Comparison of ENCODE assay signal across 8 cellular contexts in the genomic region with DNA sequence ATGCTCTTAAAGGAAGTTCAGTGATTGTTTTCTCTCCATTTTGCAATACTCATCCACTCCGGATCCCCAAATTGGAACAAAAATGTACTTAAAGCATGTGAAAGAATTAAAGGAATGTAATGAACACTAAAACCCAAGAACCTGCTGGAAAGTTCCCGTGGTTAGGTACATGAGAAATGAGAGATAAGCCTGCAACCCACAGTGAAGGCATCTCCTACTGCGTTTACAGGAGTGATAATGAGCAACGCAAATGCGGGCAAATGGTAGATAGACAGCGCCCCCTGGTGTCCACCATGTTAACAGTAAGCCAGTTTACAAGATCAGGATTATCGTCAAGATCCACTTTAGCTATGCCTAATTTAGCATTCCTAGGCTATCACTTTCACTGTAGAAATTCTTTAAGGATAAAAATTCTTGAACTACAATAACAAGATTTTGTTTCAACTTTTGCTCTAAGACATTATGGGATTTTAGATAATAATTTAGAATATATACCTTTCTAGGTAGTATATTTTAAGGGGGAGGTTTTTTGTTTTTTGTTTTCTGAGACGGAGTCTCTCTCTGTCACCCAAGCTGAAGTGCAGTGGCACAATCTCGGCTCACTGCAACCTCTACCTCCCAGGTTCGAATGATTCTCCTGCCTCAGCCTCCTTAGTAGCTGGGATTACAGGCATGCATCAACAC. TPM values are rescaled to one million over a fixed set of nuclear protein-coding genes. Genes with fewer than 3 reads are reported as not detected.
A peak's percentile ranks its signal among the peaks of the same experiment; 100 is the strongest.
DNase-seq lines count a peak whose midpoint lies in the region; ATAC-seq and TF ChIP-seq lines count a peak whose summit lies in the region.

No MANE protein-coding gene starts in this region.

- peaks cover 0 to 12% of the 10 kb centered on the region in 2 donors for H3K36me3 Mint-ChIP-seq in activated T-cell treated with anti-CD3 and anti-CD28 coated beads, Interleukin-2, amount 50 U/mL, for 72 hours (ENCODE audit: insufficient read depth in 2 of 2)
- no peaks in the 10 kb centered on the region for H3K36me3 Mint-ChIP-seq in neural crest cell (ENCODE audit: low read depth)

- no peak overlapping the region for H3K4me3 ChIP-seq in BJ (ENCODE audit: low read depth, low read length)
- H3K4me3 ChIP-seq in Loucy (ENCODE audit: low read length, poor library complexity, severe bottlenecking), result no peak overlapping the region
- no peak overlapping the region for H3K4me3 ChIP-seq in fibroblast of mammary gland (ENCODE audit: control insufficient read depth, low read depth, low read length)

- no peak overlapping the region for H3K27ac Mint-ChIP-seq in activated T-cell treated with anti-CD3 and anti-CD28 coated beads, Interleukin-2, amount 50 U/mL, for 72 hours
- no peak overlapping the region for H3K27ac Mint-ChIP-seq in neural crest cell (ENCODE audit: unreplicated experiment)
- no peak overlapping the region for H3K27ac Mint-ChIP-seq in stimulated activated naive CD8-positive, alpha-beta T cell treated with anti-CD3 and anti-CD28 coated beads, Interleukin-15, amount 100 ng/mL, for 72 hours

- no peak overlapping the region for H2AFZ ChIP-seq in Loucy (ENCODE audit: low read length)

- peaks cover 17% of the 10 kb centered on the region for H3K4me1 ChIP-seq in Loucy (ENCODE audit: insufficient read depth, low read length, poor library complexity, severe bottlenecking)

- CTCF ChIA-PET in BJ (lab: Yijun Ruan, JAX), result interaction anchor here (0.6 to 4.2 kb wide), 26 partner anchors 9 to 386 kb away, joined by 3 to 34 read pairs (median 5); a partner anchor contains a TSS

- no peaks in the 10 kb centered on the region for H3K79me2 ChIP-seq in Loucy (ENCODE audit: insufficient read depth, low read length)

- H3F3A ChIP-seq in Loucy (ENCODE audit: low read depth), result peaks cover 1% of the 10 kb centered on the region; the same call in 1 of the 2 replicates

- peaks cover 16% of the 10 kb centered on the region for H3K4me1 Mint-ChIP-seq in activated T-cell treated with anti-CD3 and anti-CD28 coated beads, Interleukin-2, amount 50 U/mL, for 72 hours (ENCODE audit: low read depth)
- peaks cover 5% of the 10 kb centered on the region for H3K4me1 Mint-ChIP-seq in neural crest cell
- peaks cover 10% of the 10 kb centered on the region for H3K4me1 Mint-ChIP-seq in stimulated activated naive CD8-positive, alpha-beta T cell treated with anti-CD3 and anti-CD28 coated beads, Interleukin-15, amount 100 ng/mL, for 72 hours

- H3K4me2 ChIP-seq in Loucy (ENCODE audit: low read depth, low read length, poor library complexity, severe bottlenecking), result no peak overlapping the region

- H3K36me3 ChIP-seq in BJ (ENCODE audit: control insufficient read depth, insufficient read depth, low read length) (0 out of 2 replicates have a peak, but pooled peaks cover 1% of the 10 kb centered on the region), Loucy (ENCODE audit: insufficient read depth, low read length) (peaks cover 38% of the 10 kb centered on the region; the same call in 1 of the 2 replicates)

- no peaks in the 10 kb centered on the region for H3K9me3 ChIP-seq in Loucy (ENCODE audit: insufficient read depth, low read depth, low read length)

- H3K27me3 Mint-ChIP-seq in activated T-cell treated with anti-CD3 and anti-CD28 coated beads, Interleukin-2, amount 50 U/mL, for 72 hours (ENCODE audit: low read depth), result no peaks in the 10 kb centered on the region
- H3K27me3 Mint-ChIP-seq in neural crest cell (ENCODE audit: low read depth), result no peaks in the 10 kb centered on the region
- no peaks in the 10 kb centered on the region for H3K27me3 Mint-ChIP-seq in stimulated activated naive CD8-positive, alpha-beta T cell treated with anti-CD3 and anti-CD28 coated beads, Interleukin-15, amount 100 ng/mL, for 72 hours

- no peak overlapping the region for H3K9ac ChIP-seq in Loucy (ENCODE audit: low read depth, low read length, poor library complexity, severe bottlenecking)

- ATAC-seq in activated T-cell treated with anti-CD3 and anti-CD28 coated beads, Interleukin-2, amount 50 U/mL, for 72 hours (replicated peaks in 1 of 2), result peak; percentile 85 to 92
- peak; percentile 89 for ATAC-seq in stimulated activated naive CD8-positive, alpha-beta T cell treated with anti-CD3 and anti-CD28 coated beads, Interleukin-15, amount 100 ng/mL, for 72 hours

- H3K27me3 ChIP-seq in BJ (ENCODE audit: control insufficient read depth, insufficient read depth, low read length) (no peaks in the 10 kb centered on the region), Loucy (ENCODE audit: insufficient read depth, low read length, poor library complexity, severe bottlenecking) (no peaks in the 10 kb centered on the region)

- POLR2A ChIA-PET in BJ (lab: Charles Lee), result no interaction called here

- H3K4me3 Mint-ChIP-seq in activated T-cell treated with anti-CD3 and anti-CD28 coated beads, Interleukin-2, amount 50 U/mL, for 72 hours, result no peak overlapping the region
- H3K4me3 Mint-ChIP-seq in neural crest cell, result no peak overlapping the region
- H3K4me3 Mint-ChIP-seq in stimulated activated naive CD8-positive, alpha-beta T cell treated with anti-CD3 and anti-CD28 coated beads, Interleukin-15, amount 100 ng/mL, for 72 hours, result no peak overlapping the region

- no peaks in the 10 kb centered on the region for H3K9me3 Mint-ChIP-seq in activated T-cell treated with anti-CD3 and anti-CD28 coated beads, Interleukin-2, amount 50 U/mL, for 72 hours
- no peaks in the 10 kb centered on the region for H3K9me3 Mint-ChIP-seq in neural crest cell
- H3K9me3 Mint-ChIP-seq in stimulated activated naive CD8-positive, alpha-beta T cell treated with anti-CD3 and anti-CD28 coated beads, Interleukin-15, amount 100 ng/mL, for 72 hours, result no peaks in the 10 kb centered on the region

- H4K20me1 ChIP-seq in Loucy (ENCODE audit: insufficient read depth, low read length, poor library complexity, severe bottlenecking), result no peaks in the 10 kb centered on the region

- DNase-seq in BJ (ENCODE audit: low read depth), result peak; percentile 86
- DNase-seq in GM20000 (ENCODE audit: low spot score), result peak; percentile 62
- DNase-seq in RPMI7951 (ENCODE audit: low read depth), result peak; percentile 72
- peak; percentile 86 for DNase-seq in activated T-cell treated with anti-CD3 and anti-CD28 coated beads, Interleukin-2, amount 50 U/mL, for 72 hours
- DNase-seq in fibroblast of mammary gland (ENCODE audit: low read depth), result peak; percentile 85
- DNase-seq in neural crest cell (ENCODE audit: low read depth, low spot score), result peak; percentile 93
- peak; percentile 68 to 78 for DNase-seq in stimulated activated naive CD8-positive, alpha-beta T cell treated with anti-CD3 and anti-CD28 coated beads, Interleukin-15, amount 100 ng/mL, for 72 hours

- TF ChIP-seq CTCF in BJ (IDR thresholded peaks at IDR 0.05; ENCODE audit: insufficient read depth, low read depth, low read length) (peak; percentile 76), GM20000 (IDR thresholded peaks at IDR 0.05; ENCODE audit: extremely low read depth, missing control alignments) (peak; percentile 82), Loucy (conservative IDR thresholded peaks at IDR 0.05; ENCODE audit: low read length) (peak; percentile 92), fibroblast of mammary gland (conservative IDR thresholded peaks at IDR 0.05; ENCODE audit: control insufficient read depth, insufficient read depth, low read depth, low read length) (peak; percentile 90), neural crest cell (conservative IDR thresholded peaks at IDR 0.05) (peak; percentile 95)

- no peaks in the 10 kb centered on the region for H3K9me2 ChIP-seq in Loucy (replicated peaks; ENCODE audit: low read depth, low read length)

RNA-seq across cellular contexts. Expression of a gene that starts 29.9 kb away (rescaled TPM):
- 23.7 and 38.2 TPM in 2 replicates for polyA plus RNA-seq in BJ (2011; rRNA removed)
- 29.8 and 36.3 TPM in 2 replicates for polyA minus RNA-seq in BJ (2011; rRNA and poly(A)+ RNA removed)
- 33.5 and 34.8 TPM in 2 replicates for total RNA-seq in RPMI7951 (2014; rRNA removed; shearing (Covaris generic))
- total RNA-seq in activated T-cell treated with anti-CD3 and anti-CD28 coated beads, Interleukin-2, amount 50 U/mL, for 72 hours, result 10 to 100 TPM; 46.1 to 52.5 TPM
- total RNA-seq in neural crest cell, result 50.4 and 55.5 TPM in 2 replicates

RNA-seq across cellular contexts. Expression of a gene that starts 37.5 kb away (rescaled TPM):
- polyA plus RNA-seq in BJ (2011; rRNA removed), result 0.81 and 1.2 TPM in 2 replicates
- 0.57 and 0.72 TPM in 2 replicates for polyA minus RNA-seq in BJ (2011; rRNA and poly(A)+ RNA removed)
- 4.7 and 6.0 TPM in 2 replicates for total RNA-seq in RPMI7951 (2014; rRNA removed; shearing (Covaris generic))
- 1 to 10 TPM; 2.8 to 4.9 TPM for total RNA-seq in activated T-cell treated with anti-CD3 and anti-CD28 coated beads, Interleukin-2, amount 50 U/mL, for 72 hours
- total RNA-seq in neural crest cell, result 4.8 and 5.0 TPM in 2 replicates

RNA-seq across cellular contexts. Expression of a gene that starts 37.8 kb away (rescaled TPM):
- 16.6 and 33.0 TPM in 2 replicates for polyA plus RNA-seq in BJ (2011; rRNA removed)
- polyA minus RNA-seq in BJ (2011; rRNA and poly(A)+ RNA removed), result 3.4 and 4.8 TPM in 2 replicates
- total RNA-seq in RPMI7951 (2014; rRNA removed; shearing (Covaris generic)), result 27.9 and 43.3 TPM in 2 replicates
- 10 to 100 TPM; 24.9 to 32.6 TPM for total RNA-seq in activated T-cell treated with anti-CD3 and anti-CD28 coated beads, Interleukin-2, amount 50 U/mL, for 72 hours
- total RNA-seq in neural crest cell, result 22.8 and 24.8 TPM in 2 replicates
